ENCODE assay signal across 9 cellular contexts in the genomic region with DNA sequence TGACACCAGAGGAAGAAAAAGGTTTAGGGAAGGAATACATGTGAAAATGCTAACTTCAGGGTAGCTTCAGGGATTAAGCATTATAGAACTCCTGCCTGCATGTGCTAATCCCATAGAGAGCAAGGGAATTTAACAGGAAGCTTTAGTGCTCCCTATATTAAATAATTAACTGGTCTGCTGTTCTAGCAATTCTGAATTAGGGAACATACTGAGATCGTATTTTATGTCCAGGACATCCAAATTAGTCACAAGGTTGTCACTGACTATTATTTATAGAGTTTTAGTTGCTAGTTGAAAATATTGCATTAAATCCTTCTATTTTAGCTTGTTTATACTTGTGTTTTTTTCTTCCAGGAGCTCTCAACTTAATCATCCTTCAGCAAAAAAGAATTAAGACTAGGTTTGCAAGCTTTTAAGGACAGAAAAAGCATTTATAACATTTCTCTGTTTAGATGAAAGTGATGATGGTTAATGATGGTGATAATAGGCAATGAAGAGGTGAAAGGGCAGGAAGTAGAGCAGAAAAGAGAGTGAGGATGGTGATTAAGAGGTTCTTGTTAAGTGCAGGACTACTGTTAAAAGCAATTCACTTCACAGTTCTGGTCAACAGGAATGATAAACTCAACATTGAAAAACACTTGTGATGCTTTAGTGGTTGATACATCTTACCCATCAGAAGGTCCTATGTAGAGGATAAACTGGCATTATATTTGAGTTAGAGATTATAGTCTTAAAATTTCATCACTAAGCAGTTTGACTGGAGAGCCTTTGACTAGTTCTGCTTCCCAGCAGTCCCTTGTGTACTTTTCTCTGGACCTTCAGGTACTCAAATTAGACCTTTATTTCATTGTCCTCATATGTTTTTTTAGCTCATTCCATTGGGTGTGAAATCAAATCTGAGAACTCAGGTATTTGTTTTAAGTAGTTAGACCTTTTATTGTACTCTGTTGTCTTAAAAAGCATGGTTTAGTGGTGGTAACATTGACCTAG. TPM values are rescaled to one million over a fixed set of nuclear protein-coding genes. Genes with fewer than 3 reads are reported as not detected.
DNase-seq lines count a peak whose midpoint lies in the region; ATAC-seq and TF ChIP-seq lines count a peak whose summit lies in the region.
"Had no signal": no experiment of that assay in that cellular context is flagged by ENCODE, and none has a peak within 500 bp of the region (broad histone marks: within the 10 kb centered on the region; RNA-seq: fewer than 3 reads in every experiment).

No MANE protein-coding gene starts in this region.

- H3K27me3 Mint-ChIP-seq in brain (no peaks in the 10 kb centered on the region), osteocyte (ENCODE audit: unreplicated experiment) (no peaks in the 10 kb centered on the region)

- H3K9me3 Mint-ChIP-seq in brain (peaks cover 0 to 17% (median 5%) of the 10 kb centered on the region in 5 experiments), osteocyte (ENCODE audit: unreplicated experiment) (no peaks in the 10 kb centered on the region)

- H3K27ac Mint-ChIP-seq in brain (peak overlapping the region in 3 of 5 experiments; percentile 4 to 61 (median 22)), osteocyte (ENCODE audit: unreplicated experiment) (peak overlapping the region; percentile 64)

- DNase-seq in Caki2 (ENCODE audit: low read depth), result peak; percentile 87
- no peak for DNase-seq in osteocyte (ENCODE audit: extremely low spot score, unreplicated experiment)
- no peak for DNase-seq in NCI-H446 (lab: John Stamatoyannopoulos, UW)
- DNase-seq: DMS79 treated with DMSO at 0.1 percent for 48 hours, NCI-H524 treated with DMSO at 0.1 percent for 48 hours had no signal

- H3K4me3 Mint-ChIP-seq in brain, result no peak overlapping the region
- no peak overlapping the region for H3K4me3 Mint-ChIP-seq in osteocyte (ENCODE audit: unreplicated experiment)

- H3K9me3 ChIP-seq in HUES48 (ENCODE audit: control insufficient read depth, insufficient read depth, low read length), result no peaks in the 10 kb centered on the region

- no peak overlapping the region for H3K4me3 ChIP-seq in HUES48 (ENCODE audit: low read depth, low read length)

- H3K4me1 Mint-ChIP-seq in brain, result peaks cover 52% of the 10 kb centered on the region
- peaks cover 62% of the 10 kb centered on the region for H3K4me1 Mint-ChIP-seq in osteocyte (ENCODE audit: unreplicated experiment)

- no peak for ATAC-seq in HG02571 (IDR thresholded peaks at IDR 0.05; ENCODE audit: unreplicated experiment)
- no peak for ATAC-seq in HG02884 (IDR thresholded peaks at IDR 0.05; ENCODE audit: unreplicated experiment)

- in situ Hi-C loops in Caki2 (cut with HindIII; ENCODE audit: low pct_unique_long_range_greater_than_20kb, low sequenced_read_pairs), result no loop called here

- H3K27me3 ChIP-seq in HUES48 (ENCODE audit: control insufficient read depth, insufficient read depth, low read length), result no peaks in the 10 kb centered on the region

- no peak for TF ChIP-seq CTCF in brain (conservative IDR thresholded peaks at IDR 0.05)
- TF ChIP-seq CTCF in osteocyte (IDR thresholded peaks at IDR 0.05), result no peak

- peaks cover 62% of the 10 kb centered on the region for H3K36me3 Mint-ChIP-seq in brain
- H3K36me3 Mint-ChIP-seq in osteocyte (ENCODE audit: unreplicated experiment), result peaks cover 13% of the 10 kb centered on the region

- H3K36me3 ChIP-seq in HUES48 (ENCODE audit: control insufficient read depth, insufficient read depth, low read length), result peaks cover 6% of the 10 kb centered on the region; the same call in 1 of the 2 replicates

- no peak overlapping the region for H3K9ac ChIP-seq in HUES48 (ENCODE audit: low read depth, low read length)

- H3K4me1 ChIP-seq in HUES48 (ENCODE audit: control insufficient read depth, insufficient read depth, low read length), result peaks cover 30% of the 10 kb centered on the region

- H3K27ac ChIP-seq in HUES48 (ENCODE audit: low read depth, low read length), result peak overlapping the region; percentile 36

RNA-seq across cellular contexts. Expression of gene RAP1B, which starts 10.7 kb away (rescaled TPM):
- total RNA-seq in Caki2 (2014; rRNA removed; shearing (Covaris generic); ENCODE audit: low replicate concordance), result 475 and 498 TPM in 2 replicates
- polyA plus RNA-seq in brain (ENCODE audit: insufficient read depth, low read depth, low replicate concordance), result 124 TPM
- 179 and 182 TPM in 2 replicates for total RNA-seq in osteocyte
